ENCODE assay signal across 17 cellular contexts in the genomic region with DNA sequence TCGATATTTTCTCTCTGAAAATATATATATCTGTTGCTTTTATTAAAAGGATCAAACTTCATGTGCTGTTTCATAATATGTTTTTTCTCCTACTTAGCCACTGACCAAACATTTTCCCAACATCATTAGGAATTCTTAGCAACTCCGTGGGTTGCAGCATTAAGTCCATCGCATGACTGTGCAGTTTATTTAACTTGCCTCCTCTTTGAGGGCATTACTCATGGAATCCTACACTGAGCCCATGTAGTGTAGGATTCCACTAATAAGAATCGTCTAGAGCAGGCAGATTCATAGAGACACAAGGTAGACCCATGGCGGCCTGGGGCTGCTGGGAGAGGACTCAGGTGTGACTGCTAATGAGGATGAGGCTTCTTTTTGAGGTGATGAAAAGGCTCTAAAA. TPM values are rescaled to one million over a fixed set of nuclear protein-coding genes. Genes with fewer than 3 reads are reported as not detected.
DNase-seq lines count a peak whose midpoint lies in the region; ATAC-seq, FAIRE-seq and TF ChIP-seq lines count a peak whose summit lies in the region.
"Had no signal": no experiment of that assay in that cellular context is flagged by ENCODE, and none has a peak within 500 bp of the region (broad histone marks: within the 10 kb centered on the region; RNA-seq: fewer than 3 reads in every experiment).

No MANE protein-coding gene starts in this region.

- TF ChIP-seq RAD21 in A549 (conservative IDR thresholded peaks at IDR 0.05 in 1 of 2, IDR thresholded peaks at IDR 0.05 in 1 of 2): no peak

- ATAC-seq in A549: peak in 1 of 2 experiments; percentile 50; a peak in 3 of 6 replicates
- ATAC-seq: gastrocnemius medialis had no signal

- peaks cover 38 to 59% of the 10 kb centered on the region in 2 donors for H3K36me3 Mint-ChIP-seq in CD4-positive, alpha-beta memory T cell
- H3K36me3 Mint-ChIP-seq in activated naive CD8-positive, alpha-beta T cell treated with anti-CD3 and anti-CD28 coated beads for 36 hours: peaks cover 34% of the 10 kb centered on the region
- peaks cover 47% of the 10 kb centered on the region for H3K36me3 Mint-ChIP-seq in T-helper 2 cell treated with Interferon-gamma antibody and Interleukin-4, amounts not matched to agents 5 μg/mL and 100 μg/mL, for 36 hours (ENCODE audit: low read depth)

- H3K27me3 Mint-ChIP-seq in CD4-positive, alpha-beta memory T cell: no peaks in the 10 kb centered on the region
- no peaks in the 10 kb centered on the region for H3K27me3 Mint-ChIP-seq in activated naive CD8-positive, alpha-beta T cell treated with anti-CD3 and anti-CD28 coated beads for 36 hours
- H3K27me3 Mint-ChIP-seq in T-helper 2 cell treated with Interferon-gamma antibody and Interleukin-4, amounts not matched to agents 5 μg/mL and 100 μg/mL, for 36 hours (ENCODE audit: low read depth): no peaks in the 10 kb centered on the region

- no peak for TF ChIP-seq CTCF in A549 (IDR thresholded peaks at IDR 0.05)
- no peak for TF ChIP-seq CTCF in fibroblast of pulmonary artery (IDR thresholded peaks at IDR 0.05; ENCODE audit: low read length, missing control alignments)
- no peak for TF ChIP-seq CTCF in GM13977 (IDR thresholded peaks at IDR 0.05; ENCODE audit: extremely low read depth, insufficient read depth, missing control alignments)

- peaks cover 37% of the 10 kb centered on the region for H3K36me3 ChIP-seq in CD4-positive, alpha-beta memory T cell (ENCODE audit: insufficient read depth, low read length)
- H3K36me3 ChIP-seq: gastrocnemius medialis had no signal

- no peak for TF ChIP-seq POLR2A in A549 (IDR thresholded peaks at IDR 0.05; ENCODE audit: low read length)

- no peak overlapping the region for H3K4me2 ChIP-seq in A549

- H3K9me3 Mint-ChIP-seq in CD4-positive, alpha-beta memory T cell: peaks cover 0 to 3% (median 0%) of the 10 kb centered on the region in 8 donors
- H3K9me3 Mint-ChIP-seq in activated naive CD8-positive, alpha-beta T cell treated with anti-CD3 and anti-CD28 coated beads for 36 hours: peaks cover 3% of the 10 kb centered on the region
- peaks cover 3% of the 10 kb centered on the region for H3K9me3 Mint-ChIP-seq in T-helper 2 cell treated with Interferon-gamma antibody and Interleukin-4, amounts not matched to agents 5 μg/mL and 100 μg/mL, for 36 hours
- H3K9me3 Mint-ChIP-seq: activated naive CD4-positive, alpha-beta T cell treated with anti-CD3 and anti-CD28 coated beads for 36 hours had no signal

- no peak overlapping the region for H3K4me3 ChIP-seq in A549
- no peak overlapping the region for H3K4me3 ChIP-seq in CD4-positive, alpha-beta memory T cell (ENCODE audit: low read length in 2 of 2)
- H3K4me3 ChIP-seq in fibroblast of pulmonary artery (replicated peaks; ENCODE audit: low read depth, low read length): no peak overlapping the region
- H3K4me3 ChIP-seq: gastrocnemius medialis had no signal

- intact Hi-C loops in CD4-positive, alpha-beta memory T cell (cut with micrococcal nuclease): no loop called here

- no peak for TF ChIP-seq EP300 in A549 (IDR thresholded peaks at IDR 0.05)

- no peaks in the 10 kb centered on the region for H3K27me3 ChIP-seq in CD4-positive, alpha-beta memory T cell (ENCODE audit: insufficient read depth, low read length)
- H3K27me3 ChIP-seq: gastrocnemius medialis had no signal

- POLR2A ChIA-PET in A549 (lab: Yijun Ruan, JAX): no interaction called here
- POLR2A ChIA-PET in CD4-positive, alpha-beta memory T cell (lab: Charles Lee; ENCODE audit: partially characterized antibody): interaction anchor here (18.1 kb wide), 1 partner anchor 23 kb away, joined by 415 read pairs; no protein-coding TSS in a partner anchor

- H3K4me1 ChIP-seq in A549: 0 out of 3 replicates have a peak, but pooled peaks cover 5% of the 10 kb centered on the region
- peaks cover 46% of the 10 kb centered on the region for H3K4me1 ChIP-seq in CD4-positive, alpha-beta memory T cell (ENCODE audit: insufficient read depth, low read length)
- H3K4me1 ChIP-seq: gastrocnemius medialis had no signal

- FAIRE-seq in A549 (lab: Jason Lieb, UNC): no peak
- FAIRE-seq: keratinocyte had no signal

- H3K4me1 Mint-ChIP-seq in CD4-positive, alpha-beta memory T cell: peaks cover 39 to 70% (median 51%) of the 10 kb centered on the region in 4 donors
- H3K4me1 Mint-ChIP-seq in activated naive CD8-positive, alpha-beta T cell treated with anti-CD3 and anti-CD28 coated beads for 36 hours: peaks cover 39% of the 10 kb centered on the region
- H3K4me1 Mint-ChIP-seq in T-helper 2 cell treated with Interferon-gamma antibody and Interleukin-4, amounts not matched to agents 5 μg/mL and 100 μg/mL, for 36 hours (ENCODE audit: low read depth): peaks cover 31% of the 10 kb centered on the region

- CTCF ChIA-PET in A549 (lab: Yijun Ruan, JAX): interaction anchor here (1.3 to 13.1 kb wide), 3 partner anchors 11 to 78 kb away, joined by 3 to 132 read pairs (median 5); no protein-coding TSS in a partner anchor
- CTCF ChIA-PET in CD4-positive, alpha-beta memory T cell (lab: Charles Lee; ENCODE audit: partially characterized antibody): interaction anchor here (0.7 kb wide), 2 partner anchors 82 to 213 kb away, joined by 3 read pairs; no protein-coding TSS in a partner anchor

- DNase-seq in A549 (ENCODE audit: low read depth in 1 of 2, low spot score in 1 of 2) (peak in 1 of 2 experiments; percentile 17), fibroblast of pulmonary artery (ENCODE audit: low read depth) (peak; percentile 34), GM13977 (ENCODE audit: low spot score) (no peak), NCI-H146 (lab: John Stamatoyannopoulos, UW) (no peak)
- DNase-seq in CD4-positive, alpha-beta memory T cell: no peak
- no peak for DNase-seq in activated naive CD8-positive, alpha-beta T cell treated with anti-CD3 and anti-CD28 coated beads for 36 hours
- no peak for DNase-seq in T-helper 2 cell treated with Interferon-gamma antibody and Interleukin-4, amounts not matched to agents 5 μg/mL and 100 μg/mL, for 36 hours (ENCODE audit: low spot score)
- no peak for DNase-seq in NK-92 treated with Interleukin-12 subunit alpha and Interleukin-12 subunit beta, amount 100 ng/mL, for 24 hours (lab: John Stamatoyannopoulos, UW)
- DNase-seq: gastrocnemius medialis; NCI-H1092 treated with DMSO at 0.1 percent for 48 hours; NCI-H526; stimulated activated CD4-positive, alpha-beta T cell treated with anti-CD3 and anti-CD28 coated beads, Interleukin-4, amount 100 ng/mL, for 24 hours; stimulated activated naive CD4-positive, alpha-beta T cell; T-helper 2 cell had no signal

- in situ Hi-C loops in GM13977 (cut with MboI; ENCODE audit: low pct_unique_long_range_greater_than_20kb, low sequenced_read_pairs, unreplicated experiment): no loop called here

- no peaks in the 10 kb centered on the region for H3K9me3 ChIP-seq in A549
- H3K9me3 ChIP-seq in CD4-positive, alpha-beta memory T cell (ENCODE audit: control insufficient read depth in 1 of 2, low read length in 2 of 2): no peaks in the 10 kb centered on the region
- H3K9me3 ChIP-seq: gastrocnemius medialis had no signal

- 76% methylated on average over 5 of the region's 5 CpGs for WGBS in A549 (ENCODE audit: missing lambda C conversion rate)

- peak overlapping the region in 1 of 8 donors; percentile 15 for H3K4me3 Mint-ChIP-seq in CD4-positive, alpha-beta memory T cell
- no peak overlapping the region for H3K4me3 Mint-ChIP-seq in activated naive CD8-positive, alpha-beta T cell treated with anti-CD3 and anti-CD28 coated beads for 36 hours
- no peak overlapping the region for H3K4me3 Mint-ChIP-seq in T-helper 2 cell treated with Interferon-gamma antibody and Interleukin-4, amounts not matched to agents 5 μg/mL and 100 μg/mL, for 36 hours
- H3K4me3 Mint-ChIP-seq: activated naive CD4-positive, alpha-beta T cell treated with anti-CD3 and anti-CD28 coated beads for 36 hours had no signal

- H3K27ac Mint-ChIP-seq in CD4-positive, alpha-beta memory T cell: peak overlapping the region in 6 of 7 donors; percentile 64 to 99 (median 90)
- H3K27ac Mint-ChIP-seq in activated naive CD8-positive, alpha-beta T cell treated with anti-CD3 and anti-CD28 coated beads for 36 hours: peak overlapping the region; percentile 17
- H3K27ac Mint-ChIP-seq in T-helper 2 cell treated with Interferon-gamma antibody and Interleukin-4, amounts not matched to agents 5 μg/mL and 100 μg/mL, for 36 hours: no peak overlapping the region
- H3K27ac Mint-ChIP-seq: activated naive CD4-positive, alpha-beta T cell treated with anti-CD3 and anti-CD28 coated beads for 36 hours had no signal

- peak overlapping the region in 1 of 2 experiments; percentile 34; a peak in 1 of 6 replicates for H3K27ac ChIP-seq in A549
- peak overlapping the region; percentile 20 for H3K27ac ChIP-seq in CD4-positive, alpha-beta memory T cell (ENCODE audit: low read depth, low read length)
- H3K27ac ChIP-seq: C4-2B, gastrocnemius medialis had no signal

TF ChIP-seq in A549, 52 proteins besides CTCF, POLR2A, EP300 and RAD21 (continues in another document):
- TF ChIP-seq HOXB5 (CRISPR knock-in tag; IDR thresholded peaks at IDR 0.05) (no peak), MAFK (IDR thresholded peaks at IDR 0.05; ENCODE audit: partially characterized antibody) (peak; percentile 83)

RNA-seq across cellular contexts. Expression of a gene that starts 49.3 kb away (rescaled TPM):
- 62.2 and 65.6 TPM in 2 replicates for polyA plus RNA-seq in A549 (2011; rRNA removed)
- polyA plus RNA-seq in A549 (2012; cell fraction: cytosol; rRNA removed): 13.4 and 16.3 TPM in 2 replicates
- 3.6 and 6.6 TPM in 2 replicates for polyA plus RNA-seq in A549 (2012; cell fraction: nucleus; rRNA removed)
- 43.9 to 49.9 TPM (median 49.5 TPM) in 3 replicates for polyA plus RNA-seq in A549 (2017; fragmentation: RNase III; extraction: RNeasy Plus Mini Kit Qiagen cat#74134 plus additional on column Dnase treatment)
- 13.6 and 16.2 TPM in 2 replicates for polyA minus RNA-seq in A549 (2011; rRNA and poly(A)+ RNA removed)
- 10 to 100 TPM; 30.3 to 34.8 TPM for total RNA-seq in CD4-positive, alpha-beta memory T cell
- polyA plus RNA-seq in CD4-positive, alpha-beta memory T cell: 100 to 1,000 TPM in 1 of 2 donors, 10 to 100 TPM in 1; 89.7 to 230 TPM
- 10 to 100 TPM; 51.5 to 52.7 TPM for total RNA-seq in activated naive CD8-positive, alpha-beta T cell treated with anti-CD3 and anti-CD28 coated beads for 36 hours
